Comparison of ENCODE assay signal across 13 cellular contexts in genomic region chr20:50762045-50762422, GRCh38. TPM values are rescaled to one million over a fixed set of nuclear protein-coding genes. Genes with fewer than 3 reads are reported as not detected.
DNase-seq lines count a peak whose midpoint lies in the region; ATAC-seq and TF ChIP-seq lines count a peak whose summit lies in the region.
"Had no signal": no experiment of that assay in that cellular context is flagged by ENCODE, and none has a peak within 500 bp of the region (broad histone marks: within the 10 kb centered on the region; RNA-seq: fewer than 3 reads in every experiment).

No MANE protein-coding gene starts in this region.

- H3K36me3 Mint-ChIP-seq in Calu3 (ENCODE audit: insufficient read depth, unreplicated experiment) (peaks cover 77% of the 10 kb centered on the region), WTC11 (no peaks in the 10 kb centered on the region), glutamatergic neuron (ENCODE audit: unreplicated experiment) (no peaks in the 10 kb centered on the region)
- H3K36me3 Mint-ChIP-seq: brain; CD4-positive, CD25-positive, alpha-beta regulatory T cell had no signal

- intact Hi-C loops in Calu3 (cut with micrococcal nuclease; ENCODE audit: unreplicated experiment) (loop anchor here (10.0 kb wide), 1 partner anchor 287 kb away; no protein-coding TSS in a partner anchor), prostate gland (cut with DNase I) (no loop called here)

- no peaks in the 10 kb centered on the region for H3K9me3 ChIP-seq in prostate gland
- H3K9me3 ChIP-seq: neutrophil had no signal

- H3K27ac Mint-ChIP-seq in Calu3 (ENCODE audit: unreplicated experiment) (peak overlapping the region; percentile 100), WTC11 (peak overlapping the region; percentile 72), glutamatergic neuron (ENCODE audit: unreplicated experiment) (no peak overlapping the region)
- H3K27ac Mint-ChIP-seq: CD4-positive, CD25-positive, alpha-beta regulatory T cell had no signal

- CTCF ChIA-PET in Calu3 (lab: Charles Lee): interaction anchor here (0.6 to 2.7 kb wide), 13 partner anchors 8 to 99 kb away, joined by 3 to 17 read pairs (median 6); partner anchors contain the start of gene BCAS4
- CTCF ChIA-PET in WTC11 (lab: Charles Lee): interaction anchor here (2.5 kb wide), 1 partner anchor 13 kb away, joined by 14 read pairs; no protein-coding TSS in a partner anchor

- H3K4me1 ChIP-seq in prostate gland (replicated peaks): no peaks in the 10 kb centered on the region

- H3K4me3 Mint-ChIP-seq in Calu3 (ENCODE audit: low read depth, unreplicated experiment) (peak overlapping the region; percentile 73), WTC11 (no peak overlapping the region), glutamatergic neuron (ENCODE audit: unreplicated experiment) (no peak overlapping the region)
- H3K4me3 Mint-ChIP-seq: CD4-positive, CD25-positive, alpha-beta regulatory T cell had no signal

- peak; percentile 40 for DNase-seq in Calu3
- DNase-seq in WTC11 (ENCODE audit: low spot score): no peak
- DNase-seq in fibroblast of the aortic adventitia (ENCODE audit: low read depth): peak; percentile 35
- no peak for DNase-seq in prostate gland (ENCODE audit: low spot score)
- DNase-seq in NCI-H187 (lab: John Stamatoyannopoulos, UW): no peak
- DNase-seq in NCI-H524 treated with DMSO at 0.1 percent for 48 hours (lab: John Stamatoyannopoulos, UW): no peak
- no peak for DNase-seq in NCI-H526 treated with DMSO at 0.1 percent for 48 hours (lab: John Stamatoyannopoulos, UW)
- DNase-seq in glutamatergic neuron: no peak
- DNase-seq: CD4-positive, CD25-positive, alpha-beta regulatory T cell; NCI-H510A had no signal

- H3K27me3 Mint-ChIP-seq in Calu3 (ENCODE audit: unreplicated experiment) (no peaks in the 10 kb centered on the region), WTC11 (ENCODE audit: low read depth) (no peaks in the 10 kb centered on the region), glutamatergic neuron (ENCODE audit: unreplicated experiment) (no peaks in the 10 kb centered on the region)
- H3K27me3 Mint-ChIP-seq: brain had no signal

- no peak overlapping the region for H3K4me3 ChIP-seq in fibroblast of the aortic adventitia (ENCODE audit: low read depth, low read length)
- H3K4me3 ChIP-seq in prostate gland: no peak overlapping the region

- WGBS in prostate gland: 30% methylated on average over 6 of the region's 6 CpGs

- TF ChIP-seq CTCF in Calu3 (IDR thresholded peaks at IDR 0.05; ENCODE audit: unreplicated experiment) (no peak), WTC11 (IDR thresholded peaks at IDR 0.05) (no peak), fibroblast of the aortic adventitia (IDR thresholded peaks at IDR 0.05; ENCODE audit: insufficient read depth, low read length) (no peak), prostate gland (IDR thresholded peaks at IDR 0.05) (no peak), glutamatergic neuron (IDR thresholded peaks at IDR 0.05; ENCODE audit: partially characterized antibody, unreplicated experiment) (no peak)

- no peaks in the 10 kb centered on the region for H3K36me3 ChIP-seq in prostate gland
- H3K36me3 ChIP-seq: neutrophil had no signal

- POLR2A ChIA-PET in WTC11 (lab: Charles Lee): interaction anchor here (0.6 to 0.7 kb wide), 2 partner anchors 10 to 15 kb away, joined by 3 read pairs; no protein-coding TSS in a partner anchor

- peak; percentile 1 for TF ChIP-seq POLR2A in prostate gland (IDR thresholded peaks at IDR 0.05)

- peak overlapping the region; percentile 61 to 72 for H3K27ac ChIP-seq in prostate gland
- H3K27ac ChIP-seq: KMS-11, neutrophil had no signal

- H3K27me3 ChIP-seq in prostate gland (replicated peaks; ENCODE audit: insufficient read depth): no peaks in the 10 kb centered on the region
- H3K27me3 ChIP-seq: neutrophil had no signal

- H3K9me3 Mint-ChIP-seq in Calu3 (ENCODE audit: low read depth, unreplicated experiment) (no peaks in the 10 kb centered on the region), WTC11 (no peaks in the 10 kb centered on the region), glutamatergic neuron (ENCODE audit: unreplicated experiment) (peaks cover 4% of the 10 kb centered on the region)
- H3K9me3 Mint-ChIP-seq: brain; CD4-positive, CD25-positive, alpha-beta regulatory T cell had no signal

- no peak for ATAC-seq in WTC11

- peaks cover 80% of the 10 kb centered on the region for H3K4me1 Mint-ChIP-seq in Calu3 (ENCODE audit: low read depth, unreplicated experiment)
- H3K4me1 Mint-ChIP-seq in WTC11: peaks cover 21% of the 10 kb centered on the region
- H3K4me1 Mint-ChIP-seq in glutamatergic neuron (ENCODE audit: low read depth, unreplicated experiment): peaks cover 3% of the 10 kb centered on the region
- H3K4me1 Mint-ChIP-seq: CD4-positive, CD25-positive, alpha-beta regulatory T cell had no signal

- TSS peak; percentile 72 for BruUV-seq in Calu3 (replicated peaks; lab: Mats Ljungman, UMichigan)

TF ChIP-seq in WTC11, 78 proteins besides CTCF, POLR2A, EP300 and RAD21 (continues in another document):
- TF ChIP-seq AFF4 (CRISPR knock-in tag; IDR thresholded peaks at IDR 0.05; ENCODE audit: borderline replicate concordance) (no peak), CBFB (CRISPR knock-in tag; IDR thresholded peaks at IDR 0.05; ENCODE audit: low read depth) (no peak), ZBTB43 (CRISPR knock-in tag; IDR thresholded peaks at IDR 0.05) (no peak)

RNA-seq across cellular contexts. Expression of gene PARD6B, which starts 30.7 kb away (rescaled TPM):
- total RNA-seq in Calu3 (2022): 114 and 127 TPM in 2 replicates
- 29.6 to 38.0 TPM (median 37.5 TPM) in 3 replicates for total RNA-seq in WTC11 (2021)
- total RNA-seq in fibroblast of the aortic adventitia (ENCODE audit: low replicate concordance): 1.4 and 1.5 TPM in 2 replicates
- total RNA-seq in prostate gland: 10 to 100 TPM in 1 of 2 donors, 1 to 10 TPM in 1; 8.3 to 14.4 TPM
- 4.0 TPM for total RNA-seq in glutamatergic neuron (ENCODE audit: unreplicated experiment)

RNA-seq across cellular contexts. Expression of gene BCAS4, which starts 32.8 kb away (rescaled TPM):
- total RNA-seq in Calu3 (2022): 11.3 and 13.5 TPM in 2 replicates
- total RNA-seq in WTC11 (2021): 25.8 to 31.0 TPM (median 29.8 TPM) in 3 replicates
- 1.5 and 2.7 TPM in 2 replicates for total RNA-seq in fibroblast of the aortic adventitia (ENCODE audit: low replicate concordance)
- 10 to 100 TPM in 1 of 2 donors, 1 to 10 TPM in 1; 2.9 to 11.4 TPM for total RNA-seq in prostate gland
- total RNA-seq in glutamatergic neuron (ENCODE audit: unreplicated experiment): 5.5 TPM

Comparison
In these comparisons a context has a peak if more than half of its experiments do, and no peak if none do; other contexts are left out.
1. DNase-seq: peak in Calu3 (single experiment) and fibroblast of the aortic adventitia (single experiment); none in WTC11 (single experiment), prostate gland (single experiment), NCI-H187 (0 of 2), NCI-H524 treated with DMSO at 0.1 percent for 48 hours (single experiment), NCI-H526 treated with DMSO at 0.1 percent for 48 hours (single experiment) and glutamatergic neuron (single experiment).